Comparison of ENCODE assay signal across 9 cellular contexts in genomic region chr11:62851807-62852522, GRCh38. TPM values are rescaled to one million over a fixed set of nuclear protein-coding genes. Genes with fewer than 3 reads are reported as not detected.
A peak's percentile ranks its signal among the peaks of the same experiment; 100 is the strongest.
DNase-seq lines count a peak whose midpoint lies in the region; ATAC-seq and TF ChIP-seq lines count a peak whose summit lies in the region.
"Had no signal": no experiment of that assay in that cellular context is flagged by ENCODE, and none has a peak within 500 bp of the region (broad histone marks: within the 10 kb centered on the region; RNA-seq: fewer than 3 reads in every experiment).

No MANE protein-coding gene starts in this region.

- H3K27ac Mint-ChIP-seq in T-helper 1 cell treated with Interleukin-12 subunit alpha and Interleukin-12 subunit beta and Interleukin-4 antibody, amounts not matched to agents 30 μg/mL and 1 μg/mL, for 36 hours: no peak overlapping the region
- peak overlapping the region; percentile 55 for H3K27ac Mint-ChIP-seq in HFFc6
- H3K27ac Mint-ChIP-seq in activated CD4-positive, alpha-beta memory T cell treated with anti-CD3 and anti-CD28 coated beads, Interleukin-2, amount 10 ng/mL, durations not matched to agents 7 days and 5 days: peak overlapping the region; percentile 56
- peak overlapping the region; percentile 16 to 64 for H3K27ac Mint-ChIP-seq in natural killer cell

- DNase-seq in T-helper 1 cell (no peak), HFFc6 (no peak), natural killer cell (no peak), substantia nigra (lab: John Stamatoyannopoulos, UW) (no peak)
- no peak for DNase-seq in activated CD4-positive, alpha-beta memory T cell treated with anti-CD3 and anti-CD28 coated beads, Interleukin-2, amount 10 ng/mL, durations not matched to agents 7 days and 5 days
- DNase-seq: NK-92 treated with Interleukin-12 subunit alpha and Interleukin-12 subunit beta, amount 100 ng/mL, for 24 hours had no signal

- H3K36me3 Mint-ChIP-seq in T-helper 1 cell treated with Interleukin-12 subunit alpha and Interleukin-12 subunit beta and Interleukin-4 antibody, amounts not matched to agents 30 μg/mL and 1 μg/mL, for 36 hours (ENCODE audit: low read depth): peaks cover 44% of the 10 kb centered on the region
- peaks cover 43% of the 10 kb centered on the region for H3K36me3 Mint-ChIP-seq in HFFc6 (ENCODE audit: low read depth)
- peaks cover 57% of the 10 kb centered on the region for H3K36me3 Mint-ChIP-seq in activated CD4-positive, alpha-beta memory T cell treated with anti-CD3 and anti-CD28 coated beads, Interleukin-2, amount 10 ng/mL, durations not matched to agents 7 days and 5 days (ENCODE audit: low read depth)
- peaks cover 18% of the 10 kb centered on the region for H3K36me3 Mint-ChIP-seq in natural killer cell

- no peak overlapping the region for H3K27ac ChIP-seq in substantia nigra (ENCODE audit: low read depth, low read length, poor library complexity, severe bottlenecking)

- TF ChIP-seq CTCF in HFFc6 (IDR thresholded peaks at IDR 0.05): no peak
- no peak for TF ChIP-seq CTCF in natural killer cell (IDR thresholded peaks at IDR 0.05)

- H3K4me1 Mint-ChIP-seq in T-helper 1 cell treated with Interleukin-12 subunit alpha and Interleukin-12 subunit beta and Interleukin-4 antibody, amounts not matched to agents 30 μg/mL and 1 μg/mL, for 36 hours (ENCODE audit: low read depth): peaks cover 37% of the 10 kb centered on the region
- H3K4me1 Mint-ChIP-seq in HFFc6 (ENCODE audit: low read depth) (peaks cover 31% of the 10 kb centered on the region), natural killer cell (peaks cover 45% of the 10 kb centered on the region in 2 donors)
- peaks cover 49% of the 10 kb centered on the region for H3K4me1 Mint-ChIP-seq in activated CD4-positive, alpha-beta memory T cell treated with anti-CD3 and anti-CD28 coated beads, Interleukin-2, amount 10 ng/mL, durations not matched to agents 7 days and 5 days

- H3K27me3 Mint-ChIP-seq in T-helper 1 cell treated with Interleukin-12 subunit alpha and Interleukin-12 subunit beta and Interleukin-4 antibody, amounts not matched to agents 30 μg/mL and 1 μg/mL, for 36 hours (ENCODE audit: low read depth): no peaks in the 10 kb centered on the region
- H3K27me3 Mint-ChIP-seq in HFFc6 (ENCODE audit: insufficient read depth) (peaks cover 19% of the 10 kb centered on the region), natural killer cell (ENCODE audit: low read depth in 2 of 2) (no peaks in the 10 kb centered on the region)
- peaks cover 2% of the 10 kb centered on the region for H3K27me3 Mint-ChIP-seq in activated CD4-positive, alpha-beta memory T cell treated with anti-CD3 and anti-CD28 coated beads, Interleukin-2, amount 10 ng/mL, durations not matched to agents 7 days and 5 days

- intact Hi-C loops in natural killer cell (cut with micrococcal nuclease): no loop called here

- peak overlapping the region; percentile 42 for H3K4me3 Mint-ChIP-seq in T-helper 1 cell treated with Interleukin-12 subunit alpha and Interleukin-12 subunit beta and Interleukin-4 antibody, amounts not matched to agents 30 μg/mL and 1 μg/mL, for 36 hours
- H3K4me3 Mint-ChIP-seq in HFFc6 (peak overlapping the region; percentile 37), natural killer cell (no peak overlapping the region)
- peak overlapping the region; percentile 28 for H3K4me3 Mint-ChIP-seq in activated CD4-positive, alpha-beta memory T cell treated with anti-CD3 and anti-CD28 coated beads, Interleukin-2, amount 10 ng/mL, durations not matched to agents 7 days and 5 days

- POLR2A ChIA-PET in activated CD4-positive, alpha-beta memory T cell treated with anti-CD3 and anti-CD28 coated beads, Interleukin-2, amount 10 ng/mL, durations not matched to agents 7 days and 5 days (lab: Charles Lee): interaction anchor here (0.8 to 9.7 kb wide), 11 partner anchors 8 to 261 kb away, joined by 3 to 674 read pairs (median 8); partner anchors contain the start of genes HNRNPUL2, NXF1, SLC3A2 and STX5

- ATAC-seq in natural killer cell (no peak), GM21723 (IDR thresholded peaks at IDR 0.05; ENCODE audit: unreplicated experiment) (no peak), GM18858 (IDR thresholded peaks at IDR 0.05; ENCODE audit: unreplicated experiment) (no peak)

- H3K9me3 Mint-ChIP-seq in T-helper 1 cell treated with Interleukin-12 subunit alpha and Interleukin-12 subunit beta and Interleukin-4 antibody, amounts not matched to agents 30 μg/mL and 1 μg/mL, for 36 hours: no peaks in the 10 kb centered on the region
- peaks cover 10% of the 10 kb centered on the region for H3K9me3 Mint-ChIP-seq in HFFc6
- no peaks in the 10 kb centered on the region for H3K9me3 Mint-ChIP-seq in activated CD4-positive, alpha-beta memory T cell treated with anti-CD3 and anti-CD28 coated beads, Interleukin-2, amount 10 ng/mL, durations not matched to agents 7 days and 5 days
- H3K9me3 Mint-ChIP-seq in natural killer cell: no peaks in the 10 kb centered on the region

- CTCF ChIA-PET in activated CD4-positive, alpha-beta memory T cell treated with anti-CD3 and anti-CD28 coated beads, Interleukin-2, amount 10 ng/mL, durations not matched to agents 7 days and 5 days (lab: Charles Lee): interaction anchor here (1.0 kb wide), 1 partner anchor 205 kb away, joined by 4 read pairs; the partner anchor contains the start of gene GANAB

RNA-seq across cellular contexts. Expression of gene WDR74, which starts 12.6 kb away (rescaled TPM):
- total RNA-seq in HFFc6 (2021; fragmentation: NEBNext Ultra II Directional; extraction: Animal tissue kit (Norgen Biotek cat#: 25700)): 10 to 100 TPM; 37.4 to 49.2 (median 41.0) TPM
- total RNA-seq in activated CD4-positive, alpha-beta memory T cell treated with anti-CD3 and anti-CD28 coated beads, Interleukin-2, amount 10 ng/mL, durations not matched to agents 7 days and 5 days: 10 to 100 TPM; 46.1 to 48.4 TPM
- total RNA-seq in natural killer cell: 100 to 1,000 TPM; 151 to 173 (median 171) TPM

RNA-seq across cellular contexts. Expression of gene TEX54, which starts 19.3 kb away (rescaled TPM):
- not detected for total RNA-seq in HFFc6 (2021; fragmentation: NEBNext Ultra II Directional; extraction: Animal tissue kit (Norgen Biotek cat#: 25700))
- not detected for total RNA-seq in activated CD4-positive, alpha-beta memory T cell treated with anti-CD3 and anti-CD28 coated beads, Interleukin-2, amount 10 ng/mL, durations not matched to agents 7 days and 5 days
- not detected for total RNA-seq in natural killer cell

RNA-seq across cellular contexts. Expression of gene STX5, which starts 20.1 kb away (rescaled TPM):
- total RNA-seq in HFFc6 (2021; fragmentation: NEBNext Ultra II Directional; extraction: Animal tissue kit (Norgen Biotek cat#: 25700)): 10 to 100 TPM; 41.4 to 54.6 (median 47.8) TPM
- 10 to 100 TPM; 40.6 to 41.6 TPM for total RNA-seq in activated CD4-positive, alpha-beta memory T cell treated with anti-CD3 and anti-CD28 coated beads, Interleukin-2, amount 10 ng/mL, durations not matched to agents 7 days and 5 days
- total RNA-seq in natural killer cell: 100 to 1,000 TPM; 138 to 171 (median 166) TPM

RNA-seq across cellular contexts. Expression of gene SLC3A2, which starts 28.7 kb away (rescaled TPM):
- 100 to 1,000 TPM; 140 to 206 (median 180) TPM for total RNA-seq in HFFc6 (2021; fragmentation: NEBNext Ultra II Directional; extraction: Animal tissue kit (Norgen Biotek cat#: 25700))
- total RNA-seq in activated CD4-positive, alpha-beta memory T cell treated with anti-CD3 and anti-CD28 coated beads, Interleukin-2, amount 10 ng/mL, durations not matched to agents 7 days and 5 days: 100 to 1,000 TPM; 262 to 279 TPM
- 100 to 1,000 TPM; 200 to 235 (median 207) TPM for total RNA-seq in natural killer cell

RNA-seq across cellular contexts. Expression of gene NXF1, which starts 46.7 kb away (rescaled TPM):
- total RNA-seq in HFFc6 (2021; fragmentation: NEBNext Ultra II Directional; extraction: Animal tissue kit (Norgen Biotek cat#: 25700)): 10 to 100 TPM; 51.5 to 57.7 (median 55.0) TPM
- 10 to 100 TPM; 80.3 to 82.4 TPM for total RNA-seq in activated CD4-positive, alpha-beta memory T cell treated with anti-CD3 and anti-CD28 coated beads, Interleukin-2, amount 10 ng/mL, durations not matched to agents 7 days and 5 days
- 100 to 1,000 TPM; 284 to 341 (median 319) TPM for total RNA-seq in natural killer cell
